In genomic region chr2:195514365-195514764, GRCh38 we compare ENCODE assay signal across 1 cellular context.
A peak's percentile ranks its signal among the peaks of the same experiment; 100 is the strongest.
TF ChIP-seq lines count a peak whose summit lies in the region.

No MANE protein-coding gene starts in this region.

TF ChIP-seq in K562, 482 proteins besides CTCF, POLR2A, EP300 and RAD21 (continued from another document):
- TF ChIP-seq MLLT1 (IDR thresholded peaks at IDR 0.05) (peak in 1 of 2 experiments; percentile 97; a peak in 2 of 4 replicates), SIN3A (IDR thresholded peaks at IDR 0.05; ENCODE audit: borderline replicate concordance in 2 of 2, control insufficient read depth in 1 of 2, low read depth in 2 of 2, low read length in 2 of 2) (no peak), DNMT1 (IDR thresholded peaks at IDR 0.05) (no peak), POLR3A (IDR thresholded peaks at IDR 0.05; ENCODE audit: borderline replicate concordance, extremely low read depth, insufficient read depth, insufficient read length) (no peak), CUX1 (CRISPR knock-in tag; IDR thresholded peaks at IDR 0.05) (no peak)
